8 cellular contexts compared by ENCODE assay signal in genomic region chr6:29723666-29724588, GRCh38. TPM values are rescaled to one million over a fixed set of nuclear protein-coding genes. Genes with fewer than 3 reads are reported as not detected.
DNase-seq lines count a peak whose midpoint lies in the region; ATAC-seq and TF ChIP-seq lines count a peak whose summit lies in the region.

No MANE protein-coding gene starts in this region.

- no peaks in the 10 kb centered on the region for H3K36me3 ChIP-seq in ectodermal cell (ENCODE audit: control insufficient read depth, insufficient read depth, low read length)
- peaks cover 13% of the 10 kb centered on the region for H3K36me3 ChIP-seq in mucosa of stomach (ENCODE audit: control insufficient read depth, insufficient read depth, low read length)

- TF ChIP-seq CTCF in GM13977 (IDR thresholded peaks at IDR 0.05; ENCODE audit: extremely low read depth, insufficient read depth, missing control alignments): no peak

- in situ Hi-C loops in GM13977 (cut with MboI; ENCODE audit: low pct_unique_long_range_greater_than_20kb, low sequenced_read_pairs, unreplicated experiment): no loop called here

- no peak overlapping the region for H3K27ac ChIP-seq in ectodermal cell (ENCODE audit: insufficient read depth, low read depth, low read length, poor library complexity, severe bottlenecking)

- H3K4me1 ChIP-seq in ectodermal cell (ENCODE audit: control insufficient read depth, insufficient read depth, low read length) (no peaks in the 10 kb centered on the region), mucosa of stomach (ENCODE audit: control insufficient read depth, insufficient read depth, low read length) (peaks cover 19% of the 10 kb centered on the region)

- H3K4me3 ChIP-seq in ectodermal cell (ENCODE audit: insufficient read depth, low read depth, low read length) (peak overlapping the region; percentile 44), mucosa of stomach (ENCODE audit: low read length) (peak overlapping the region; percentile 82)

- H3K27me3 ChIP-seq in ectodermal cell (ENCODE audit: control insufficient read depth, insufficient read depth, low read length, poor library complexity, severe bottlenecking) (peaks cover 41% of the 10 kb centered on the region), mucosa of stomach (ENCODE audit: control insufficient read depth, insufficient read depth, low read length) (no peaks in the 10 kb centered on the region)

- peak overlapping the region; percentile 97 for H3K9ac ChIP-seq in mucosa of stomach (ENCODE audit: low read length)

- 6% methylated on average over 76 of the region's 76 CpGs for WGBS in ectodermal cell, 2 experiments

- ATAC-seq in HG03064 (IDR thresholded peaks at IDR 0.05; ENCODE audit: low read depth, unreplicated experiment): peak; percentile 31
- no peak for ATAC-seq in HG03457 (IDR thresholded peaks at IDR 0.05; ENCODE audit: unreplicated experiment)

- H3K9me3 ChIP-seq in ectodermal cell (ENCODE audit: control insufficient read depth, low read length): no peaks in the 10 kb centered on the region
- no peaks in the 10 kb centered on the region for H3K9me3 ChIP-seq in mucosa of stomach (ENCODE audit: control insufficient read depth, low read length)

- peak; percentile 78 for DNase-seq in GM13977 (ENCODE audit: low spot score)
- DNase-seq in activated CD4-positive, alpha-beta T cell treated with anti-CD3 and anti-CD28 coated beads, Interleukin-2, amount 50 U/mL, for 4 hours: peak; percentile 80
- DNase-seq in stimulated activated CD8-positive, alpha-beta memory T cell treated with anti-CD3 and anti-CD28 coated beads, Interleukin-7, amount 100 ng/mL, for 4 hours (ENCODE audit: low read depth in 2 of 2): peak; percentile 64 to 73
- DNase-seq in NCI-H2196 (lab: John Stamatoyannopoulos, UW; ENCODE audit: unreplicated experiment): no peak

RNA-seq across cellular contexts. Expression of gene HLA-F, which starts 0.7 kb away (rescaled TPM):
- polyA plus RNA-seq in ectodermal cell (2013, experiment 1 of 4): 1.0 TPM
- 0.76 TPM for polyA plus RNA-seq in ectodermal cell (2013, experiment 2 of 4)
- polyA plus RNA-seq in ectodermal cell (2013, experiment 3 of 4): 0.75 TPM
- polyA plus RNA-seq in ectodermal cell (2013, experiment 4 of 4): 0.93 TPM

RNA-seq across cellular contexts. Expression of gene ZFP57, which starts 43.0 kb away (rescaled TPM):
- 0.72 TPM for polyA plus RNA-seq in ectodermal cell (2013, experiment 1 of 4)
- 0.34 TPM for polyA plus RNA-seq in ectodermal cell (2013, experiment 2 of 4)
- 0.32 TPM for polyA plus RNA-seq in ectodermal cell (2013, experiment 3 of 4)
- polyA plus RNA-seq in ectodermal cell (2013, experiment 4 of 4): 0.24 TPM
